1 cellular context compared by ENCODE assay signal in genomic region chr19:5718032-5718578, GRCh38.
A peak's percentile ranks its signal among the peaks of the same experiment; 100 is the strongest.
TF ChIP-seq lines count a peak whose summit lies in the region.

No MANE protein-coding gene starts in this region.

TF ChIP-seq in K562, 482 proteins besides CTCF, POLR2A, EP300 and RAD21:
- TF ChIP-seq RAD51 (IDR thresholded peaks at IDR 0.05; ENCODE audit: borderline replicate concordance, low read depth), result 0 out of 2 replicates have a peak, but pooled peaks have one; percentile 2
- TF ChIP-seq PBX2 (CRISPR knock-in tag; IDR thresholded peaks at IDR 0.05; ENCODE audit: low read depth), result no peak
- no peak for TF ChIP-seq PBX2 (tag; conservative IDR thresholded peaks at IDR 0.05; ENCODE audit: low read depth)
- TF ChIP-seq MEF2A (IDR thresholded peaks at IDR 0.05; ENCODE audit: control insufficient read depth, low read depth, low read length), result peak; percentile 47; the same call in 1 of the 2 replicates
- peak; percentile 80 for TF ChIP-seq RBFOX2 (IDR thresholded peaks at IDR 0.05; ENCODE audit: low read depth, low read length)
- no peak for TF ChIP-seq SPI1 (IDR thresholded peaks at IDR 0.05; ENCODE audit: borderline replicate concordance, low read depth, low read length)
- TF ChIP-seq E2F1 (CRISPR knock-in tag; IDR thresholded peaks at IDR 0.05), result no peak
- peak; percentile 19; the same call in 1 of the 2 replicates for TF ChIP-seq SMAD4 (CRISPR knock-in tag; conservative IDR thresholded peaks at IDR 0.05)
- peak; percentile 41; the same call in 1 of the 2 replicates for TF ChIP-seq EGR1 (conservative IDR thresholded peaks at IDR 0.05)
- 0 out of 2 replicates have a peak, but pooled peaks have one; percentile 46 for TF ChIP-seq ZNF584 (CRISPR knock-in tag; IDR thresholded peaks at IDR 0.05; ENCODE audit: low read depth)
- TF ChIP-seq MEF2D (tag; conservative IDR thresholded peaks at IDR 0.05; ENCODE audit: low read depth), result peak; percentile 78; the same call in 1 of the 2 replicates
- peak; percentile 21; the same call in 1 of the 2 replicates for TF ChIP-seq SNIP1 (IDR thresholded peaks at IDR 0.05; ENCODE audit: low read depth)
- peak; percentile 53; the same call in 1 of the 2 replicates for TF ChIP-seq ZBTB40 (IDR thresholded peaks at IDR 0.05)
- no peak for TF ChIP-seq ZBTB40 (CRISPR knock-in tag; IDR thresholded peaks at IDR 0.05)
- TF ChIP-seq FOXK2 (conservative IDR thresholded peaks at IDR 0.05 in 1 of 2, IDR thresholded peaks at IDR 0.05 in 1 of 2; ENCODE audit: low read depth in 2 of 2), result peak in 1 of 2 experiments; percentile 40; a peak in 2 of 4 replicates
- peak; percentile 97 for TF ChIP-seq PRDM10 (IDR thresholded peaks at IDR 0.05; ENCODE audit: partially characterized antibody)
- TF ChIP-seq TCF15 (CRISPR knock-in tag; IDR thresholded peaks at IDR 0.05), result peak; percentile 14; the same call in 1 of the 2 replicates
TF ChIP-seq in K562: peak in this region for 12.
